ENCODE assay signal across 12 cellular contexts in the genomic region with DNA sequence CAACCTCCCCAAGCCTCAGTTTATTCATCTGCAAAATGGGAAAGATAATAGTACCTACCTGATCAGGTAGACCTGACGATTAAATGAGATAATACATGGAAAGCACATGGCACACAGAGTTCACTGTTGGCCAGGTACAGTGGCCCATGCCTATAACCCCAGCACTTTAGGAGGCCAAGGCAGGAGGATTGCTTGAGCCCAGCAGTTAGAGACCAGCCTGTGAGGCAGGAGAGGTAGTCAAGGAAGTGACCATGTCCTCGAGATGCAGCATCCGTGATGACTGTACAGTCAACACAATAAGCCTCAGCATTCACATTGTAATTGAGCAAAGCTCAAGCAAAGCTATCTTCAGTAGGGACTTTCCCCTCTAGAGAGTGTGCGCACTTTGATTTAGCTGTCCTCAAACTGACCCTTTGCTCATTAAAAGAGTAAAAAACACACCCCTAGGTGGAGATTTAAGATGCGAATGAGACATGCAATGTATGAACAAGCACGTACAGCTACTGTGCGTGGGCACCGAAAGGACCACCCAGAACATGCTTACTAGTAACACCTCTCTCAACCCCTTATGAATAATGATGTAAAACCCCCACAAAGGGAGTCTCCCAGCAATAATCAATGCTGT. TPM values are rescaled to one million over a fixed set of nuclear protein-coding genes. Genes with fewer than 3 reads are reported as not detected.
DNase-seq lines count a peak whose midpoint lies in the region; ATAC-seq, FAIRE-seq and TF ChIP-seq lines count a peak whose summit lies in the region.
"Had no signal": no experiment of that assay in that cellular context is flagged by ENCODE, and none has a peak within 500 bp of the region (broad histone marks: within the 10 kb centered on the region; RNA-seq: fewer than 3 reads in every experiment).

No MANE protein-coding gene starts in this region.

- H3K27ac Mint-ChIP-seq in T-helper 2 cell treated with Interferon-gamma antibody and Interleukin-4, amounts not matched to agents 5 μg/mL and 100 μg/mL, for 36 hours = peak overlapping the region; percentile 49

- peaks cover 12% of the 10 kb centered on the region for H3K36me3 ChIP-seq in mucosa of descending colon (ENCODE audit: low read depth)
- peaks cover 0 to 25% (median 0%) of the 10 kb centered on the region in 3 donors for H3K36me3 ChIP-seq in pancreas

- H3K4me3 Mint-ChIP-seq in T-helper 2 cell treated with Interferon-gamma antibody and Interleukin-4, amounts not matched to agents 5 μg/mL and 100 μg/mL, for 36 hours = no peak overlapping the region
- H3K4me3 Mint-ChIP-seq: CD14-positive monocyte had no signal

- peak; percentile 42 for DNase-seq in Daoy (ENCODE audit: low read depth)
- DNase-seq in T-helper 2 cell treated with Interferon-gamma antibody and Interleukin-4, amounts not matched to agents 5 μg/mL and 100 μg/mL, for 36 hours (ENCODE audit: low spot score) = no peak
- DNase-seq in mucosa of descending colon = peak in 1 of 3 donors; percentile 35
- no peak for DNase-seq in pancreas
- no peak for DNase-seq in HuH-7.5 (ENCODE audit: low spot score)
- DNase-seq in stimulated activated CD4-positive, alpha-beta T cell treated with anti-CD3 and anti-CD28 coated beads, Interleukin-4, amount 100 ng/mL, for 4 hours = no peak
- no peak for DNase-seq in NCI-H82 treated with DMSO at 0.1 percent for 48 hours (lab: John Stamatoyannopoulos, UW; ENCODE audit: unreplicated experiment)
- DNase-seq: amygdala, NCI-H1694 treated with DMSO at 0.1 percent for 48 hours, nucleus accumbens had no signal

- H3K4me1 ChIP-seq in mucosa of descending colon (ENCODE audit: low read depth) (peaks cover 22% of the 10 kb centered on the region), pancreas (peaks cover 0 to 7% (median 0%) of the 10 kb centered on the region in 3 donors)

- no peak overlapping the region for H3K27ac ChIP-seq in pancreas

- FAIRE-seq in pancreas (lab: Jason Lieb, UNC) = no peak

- H3K36me3 Mint-ChIP-seq in T-helper 2 cell treated with Interferon-gamma antibody and Interleukin-4, amounts not matched to agents 5 μg/mL and 100 μg/mL, for 36 hours (ENCODE audit: low read depth) = peaks cover 27% of the 10 kb centered on the region

- intact Hi-C loops in mucosa of descending colon (cut with DNase I, micrococcal nuclease) (no loop called here), pancreas (cut with DNase I) (loop anchor here in 2 of 3 donors (5.0 kb wide), 2 partner anchors 40 to 45 kb away; no protein-coding TSS in a partner anchor)

- peaks cover under 1% of the 10 kb centered on the region for H3K27me3 Mint-ChIP-seq in T-helper 2 cell treated with Interferon-gamma antibody and Interleukin-4, amounts not matched to agents 5 μg/mL and 100 μg/mL, for 36 hours (ENCODE audit: low read depth)

- H3K27me3 ChIP-seq in pancreas = no peaks in the 10 kb centered on the region

- no peak for TF ChIP-seq CTCF in mucosa of descending colon (IDR thresholded peaks at IDR 0.05)
- TF ChIP-seq CTCF in pancreas (IDR thresholded peaks at IDR 0.05) = no peak

- H3K9me3 ChIP-seq in mucosa of descending colon (no peaks in the 10 kb centered on the region), pancreas (no peaks in the 10 kb centered on the region)

- H3K4me3 ChIP-seq in mucosa of descending colon (no peak overlapping the region), pancreas (no peak overlapping the region)

- ATAC-seq in GM19025 (IDR thresholded peaks at IDR 0.05; ENCODE audit: low read depth, unreplicated experiment) (peak; percentile 33), mucosa of descending colon (peak; percentile 81), pancreas (no peak)

- H3K9me3 Mint-ChIP-seq in T-helper 2 cell treated with Interferon-gamma antibody and Interleukin-4, amounts not matched to agents 5 μg/mL and 100 μg/mL, for 36 hours = no peaks in the 10 kb centered on the region
- H3K9me3 Mint-ChIP-seq: CD14-positive monocyte had no signal

- peaks cover 44% of the 10 kb centered on the region for H3K4me1 Mint-ChIP-seq in T-helper 2 cell treated with Interferon-gamma antibody and Interleukin-4, amounts not matched to agents 5 μg/mL and 100 μg/mL, for 36 hours (ENCODE audit: low read depth)

- WGBS in pancreas, 2 donors = 57 to 70% methylated on average over 8 of the region's 8 CpGs

RNA-seq across cellular contexts. Expression of a gene that starts 9.9 kb away (rescaled TPM):
- total RNA-seq in Daoy (2014; rRNA removed; shearing (Covaris generic)) = 127 and 187 TPM in 2 replicates
- total RNA-seq in mucosa of descending colon (100 to 1,000 TPM in 2 of 3 donors, 10 to 100 TPM in 1; 94.7 to 155 (median 107) TPM), pancreas (10 to 100 TPM; 34.1 to 66.7 (median 41.4) TPM)
- polyA plus RNA-seq in pancreas = 100 to 1,000 TPM in 1 of 2 donors, 10 to 100 TPM in 1; 51.8 to 126 TPM

RNA-seq across cellular contexts. Expression of a gene that starts 11.3 kb away (rescaled TPM):
- 66.8 and 75.9 TPM in 2 replicates for total RNA-seq in Daoy (2014; rRNA removed; shearing (Covaris generic))
- total RNA-seq in mucosa of descending colon = 10 to 100 TPM; 42.0 to 47.7 (median 47.6) TPM
- 10 to 100 TPM; 13.9 to 23.4 (median 16.7) TPM for total RNA-seq in pancreas
- polyA plus RNA-seq in pancreas = 10 to 100 TPM; 14.9 to 21.7 TPM

RNA-seq across cellular contexts. Expression of a gene that starts 25.6 kb away (rescaled TPM):
- 0.57 and 1.1 TPM in 2 replicates for total RNA-seq in Daoy (2014; rRNA removed; shearing (Covaris generic))
- total RNA-seq in mucosa of descending colon (1 to 10 TPM; 4.1 to 7.0 (median 5.1) TPM), pancreas (10 to 100 TPM in 1 of 6 donors, 1 to 10 TPM in 5; 1.0 to 18.8 (median 2.5) TPM)
- 1 to 10 TPM; 2.0 to 2.2 TPM for polyA plus RNA-seq in pancreas

RNA-seq across cellular contexts. Expression of a gene that starts 57.2 kb away (rescaled TPM):
- 4.2 and 5.1 TPM in 2 replicates for total RNA-seq in Daoy (2014; rRNA removed; shearing (Covaris generic))
- total RNA-seq in mucosa of descending colon (1 to 10 TPM; 3.2 to 6.0 (median 5.1) TPM), pancreas (10 to 100 TPM in 5 of 6 donors, 1 to 10 TPM in 1; 8.8 to 16.9 (median 11.1) TPM)
- polyA plus RNA-seq in pancreas = 1 to 10 TPM; 7.5 to 7.8 TPM

Comparison
In these comparisons a context has a peak if more than half of its experiments do, and no peak if none do; other contexts are left out.
1. ATAC-seq: peak in GM19025 (single experiment) and mucosa of descending colon (single experiment); none in pancreas (0 of 4).
2. intact Hi-C loops: an anchor here in pancreas (5.0 kb wide); none called in mucosa of descending colon.